In genomic region chrX:120562569-120562926, GRCh38 we compare ENCODE assay signal across 1 cellular context.
TF ChIP-seq lines count a peak whose summit lies in the region.

No MANE protein-coding gene starts in this region.

TF ChIP-seq in A549, 52 proteins besides CTCF, POLR2A, EP300 and RAD21 (continued from another document):
- TF ChIP-seq HMGXB4 (CRISPR knock-in tag; IDR thresholded peaks at IDR 0.05; ENCODE audit: borderline replicate concordance) (no peak), REST (IDR thresholded peaks at IDR 0.05) (no peak), HOXA7 (CRISPR knock-in tag; IDR thresholded peaks at IDR 0.05) (no peak), FOSB (CRISPR knock-in tag; IDR thresholded peaks at IDR 0.05) (no peak), HES2 (IDR thresholded peaks at IDR 0.05) (no peak), NFE2L2 (conservative IDR thresholded peaks at IDR 0.05; ENCODE audit: low read length) (no peak), NR3C1 (IDR thresholded peaks at IDR 0.05) (no peak), RARB (CRISPR knock-in tag; IDR thresholded peaks at IDR 0.05) (no peak), HDAC2 (IDR thresholded peaks at IDR 0.05) (no peak), GATA3 (IDR thresholded peaks at IDR 0.05; ENCODE audit: borderline replicate concordance) (no peak), NPAS2 (CRISPR knock-in tag; IDR thresholded peaks at IDR 0.05; ENCODE audit: borderline replicate concordance) (no peak), TFCP2L1 (CRISPR knock-in tag; IDR thresholded peaks at IDR 0.05) (no peak), ZFP36 (IDR thresholded peaks at IDR 0.05; ENCODE audit: borderline replicate concordance, partially characterized antibody) (no peak)
- TF ChIP-seq, protein P1, sequence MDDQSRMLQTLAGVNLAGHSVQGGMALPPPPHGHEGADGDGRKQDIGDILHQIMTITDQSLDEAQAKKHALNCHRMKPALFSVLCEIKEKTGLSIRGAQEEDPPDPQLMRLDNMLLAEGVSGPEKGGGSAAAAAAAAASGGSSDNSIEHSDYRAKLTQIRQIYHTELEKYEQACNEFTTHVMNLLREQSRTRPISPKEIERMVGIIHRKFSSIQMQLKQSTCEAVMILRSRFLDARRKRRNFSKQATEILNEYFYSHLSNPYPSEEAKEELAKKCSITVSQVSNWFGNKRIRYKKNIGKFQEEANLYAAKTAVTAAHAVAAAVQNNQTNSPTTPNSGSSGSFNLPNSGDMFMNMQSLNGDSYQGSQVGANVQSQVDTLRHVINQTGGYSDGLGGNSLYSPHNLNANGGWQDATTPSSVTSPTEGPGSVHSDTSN (IDR thresholded peaks at IDR 0.05): no peak
- TF ChIP-seq, protein P2, sequence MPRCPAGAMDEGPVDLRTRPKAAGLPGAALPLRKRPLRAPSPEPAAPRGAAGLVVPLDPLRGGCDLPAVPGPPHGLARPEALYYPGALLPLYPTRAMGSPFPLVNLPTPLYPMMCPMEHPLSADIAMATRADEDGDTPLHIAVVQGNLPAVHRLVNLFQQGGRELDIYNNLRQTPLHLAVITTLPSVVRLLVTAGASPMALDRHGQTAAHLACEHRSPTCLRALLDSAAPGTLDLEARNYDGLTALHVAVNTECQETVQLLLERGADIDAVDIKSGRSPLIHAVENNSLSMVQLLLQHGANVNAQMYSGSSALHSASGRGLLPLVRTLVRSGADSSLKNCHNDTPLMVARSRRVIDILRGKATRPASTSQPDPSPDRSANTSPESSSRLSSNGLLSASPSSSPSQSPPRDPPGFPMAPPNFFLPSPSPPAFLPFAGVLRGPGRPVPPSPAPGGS (IDR thresholded peaks at IDR 0.05): no peak
